ENCODE assay signal across 1 cellular context in genomic region chr7:105530126-105530525, GRCh38.
TF ChIP-seq lines count a peak whose summit lies in the region.

No MANE protein-coding gene starts in this region.

TF ChIP-seq in GM12878, 131 proteins besides CTCF, POLR2A, EP300 and RAD21:
- TF ChIP-seq E4F1 (IDR thresholded peaks at IDR 0.05; ENCODE audit: borderline replicate concordance, partially characterized antibody) (no peak), BACH1 (IDR thresholded peaks at IDR 0.05; ENCODE audit: borderline replicate concordance) (no peak)
